11 cellular contexts compared by ENCODE assay signal in the genomic region with DNA sequence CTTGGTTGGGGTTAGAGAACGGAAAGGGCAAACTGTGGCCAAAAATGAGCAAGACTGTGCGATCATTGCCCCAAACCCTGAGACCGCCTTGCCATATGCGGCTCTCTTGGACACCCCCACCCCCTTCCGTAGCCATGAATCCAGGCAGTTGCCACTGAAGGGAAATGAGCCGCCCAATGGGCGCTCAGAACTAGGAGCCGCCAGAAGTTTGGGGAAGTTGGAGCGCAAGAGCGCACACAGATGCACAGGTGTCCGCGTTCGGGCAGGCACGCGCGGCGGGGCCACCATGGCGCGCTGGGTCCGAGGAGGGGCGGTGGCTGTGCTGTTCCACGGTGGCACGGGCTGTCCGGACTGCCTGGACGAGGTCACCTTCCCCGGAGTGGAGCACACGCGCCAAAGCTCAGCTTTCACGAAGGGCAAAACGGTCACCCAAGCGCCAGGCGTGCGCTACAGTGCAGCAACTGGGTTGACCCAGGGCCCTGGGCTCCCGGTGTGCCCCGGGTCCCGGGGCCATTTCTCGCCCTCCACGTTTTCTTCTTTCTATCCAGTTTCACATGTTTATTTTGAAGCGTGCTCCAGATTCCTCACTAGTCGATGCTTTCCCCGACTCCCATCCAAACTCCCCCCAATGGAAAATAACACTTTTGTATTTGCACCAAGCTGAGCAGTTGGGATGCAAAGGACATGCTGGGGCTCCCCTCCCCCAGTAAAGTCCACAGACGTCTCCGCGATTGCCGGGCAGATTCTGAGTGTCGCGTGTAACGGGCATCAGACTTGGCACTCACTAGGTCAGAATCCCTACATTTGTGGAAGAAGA. TPM values are rescaled to one million over a fixed set of nuclear protein-coding genes. Genes with fewer than 3 reads are reported as not detected.
DNase-seq lines count a peak whose midpoint lies in the region; ATAC-seq and TF ChIP-seq lines count a peak whose summit lies in the region.
"Had no signal": no experiment of that assay in that cellular context is flagged by ENCODE, and none has a peak within 500 bp of the region (broad histone marks: within the 10 kb centered on the region; RNA-seq: fewer than 3 reads in every experiment).

No MANE protein-coding gene starts in this region.

- H3K4me3 Mint-ChIP-seq in GM23338, result peak overlapping the region; percentile 75

- TF ChIP-seq CTCF in GM23338 (conservative IDR thresholded peaks at IDR 0.05; ENCODE audit: low read depth in 2 of 2) (no peak), ascending aorta (IDR thresholded peaks at IDR 0.05) (no peak), gastroesophageal sphincter (IDR thresholded peaks at IDR 0.05) (no peak)

- peaks cover 54% of the 10 kb centered on the region for H3K4me1 ChIP-seq in GM23338 (ENCODE audit: insufficient read depth)
- peaks cover 23% of the 10 kb centered on the region in 2 donors for H3K4me1 ChIP-seq in ascending aorta
- peaks cover 8% of the 10 kb centered on the region for H3K4me1 ChIP-seq in iPS-15b (ENCODE audit: control insufficient read depth, insufficient read depth, low read length)
- H3K4me1 ChIP-seq in skeletal muscle satellite cell (ENCODE audit: control insufficient read depth, insufficient read depth, low read length), result peaks cover 21% of the 10 kb centered on the region
- peaks cover 0 to 50% (median 25%) of the 10 kb centered on the region in 3 donors for H3K4me1 ChIP-seq in gastroesophageal sphincter

- H3K79me2 ChIP-seq in GM23338 (replicated peaks; ENCODE audit: insufficient read depth), result no peaks in the 10 kb centered on the region

- H3K27me3 ChIP-seq in GM23338 (ENCODE audit: insufficient read depth) (peaks cover 84% of the 10 kb centered on the region), ascending aorta (peaks cover 9% of the 10 kb centered on the region), iPS-15b (ENCODE audit: control insufficient read depth, insufficient read depth, low read length) (peaks cover 69% of the 10 kb centered on the region), skeletal muscle satellite cell (ENCODE audit: control insufficient read depth, insufficient read depth, low read length) (peaks cover 19% of the 10 kb centered on the region), gastroesophageal sphincter (peaks cover 94% of the 10 kb centered on the region)

- no peaks in the 10 kb centered on the region for H3K9me3 ChIP-seq in ascending aorta
- H3K9me3 ChIP-seq in iPS-15b (ENCODE audit: control insufficient read depth, insufficient read depth, low read length), result no peaks in the 10 kb centered on the region
- no peaks in the 10 kb centered on the region for H3K9me3 ChIP-seq in skeletal muscle satellite cell (replicated peaks; ENCODE audit: low read length)
- no peaks in the 10 kb centered on the region for H3K9me3 ChIP-seq in gastroesophageal sphincter

- H3K36me3 Mint-ChIP-seq in GM23338 (ENCODE audit: low read depth), result no peaks in the 10 kb centered on the region; the same call in 2 of the 3 replicates

- peaks cover 67% of the 10 kb centered on the region for H3K27me3 Mint-ChIP-seq in GM23338 (ENCODE audit: insufficient read depth, low read depth, poor library complexity)

- H3K4me3 ChIP-seq in GM23338 (peak overlapping the region; percentile 71), ascending aorta (peak overlapping the region; percentile 69 to 87), iPS-15b (ENCODE audit: low read depth, low read length) (peak overlapping the region; percentile 39), skeletal muscle satellite cell (ENCODE audit: low read length) (peak overlapping the region; percentile 83), gastroesophageal sphincter (peak overlapping the region in 1 of 2 donors; percentile 60)

- 4% methylated on average over 9 to 14 of the region's 48 CpGs for WGBS in gastroesophageal sphincter (ENCODE audit: low coverage in 1 of 2), 2 donors

- H3K27ac Mint-ChIP-seq in GM23338, result no peak overlapping the region

- intact Hi-C loops in ascending aorta (cut with DNase I), result loop anchor here (5.0 kb wide), 1 partner anchor 53 kb away; no protein-coding TSS in a partner anchor

- TF ChIP-seq POLR2A in gastroesophageal sphincter (IDR thresholded peaks at IDR 0.05), result no peak

- ATAC-seq in GM23338 (peak; percentile 15), GM21360 (IDR thresholded peaks at IDR 0.05; ENCODE audit: unreplicated experiment) (no peak), GM18511 (IDR thresholded peaks at IDR 0.05; ENCODE audit: unreplicated experiment) (no peak), gastroesophageal sphincter (no peak)

- no peaks in the 10 kb centered on the region; the same call in 1 of the 2 replicates for H3K36me3 ChIP-seq in GM23338 (ENCODE audit: insufficient read depth)
- no peaks in the 10 kb centered on the region for H3K36me3 ChIP-seq in ascending aorta
- no peaks in the 10 kb centered on the region for H3K36me3 ChIP-seq in iPS-15b (ENCODE audit: control insufficient read depth, insufficient read depth, low read length)
- no peaks in the 10 kb centered on the region for H3K36me3 ChIP-seq in skeletal muscle satellite cell (ENCODE audit: insufficient read depth, low read length)
- no peaks in the 10 kb centered on the region for H3K36me3 ChIP-seq in gastroesophageal sphincter

- H3K4me1 Mint-ChIP-seq in GM23338, result peaks cover 39% of the 10 kb centered on the region

- peaks cover 13% of the 10 kb centered on the region for H3F3A ChIP-seq in GM23338 (replicated peaks; ENCODE audit: low read depth)

- no peaks in the 10 kb centered on the region; the same call in 2 of the 3 replicates for H3K9me3 Mint-ChIP-seq in GM23338

- H3K4me2 ChIP-seq in GM23338 (peak overlapping the region; percentile 94), skeletal muscle satellite cell (ENCODE audit: low read length) (peak overlapping the region; percentile 96)

- no peak for TF ChIP-seq EP300 in gastroesophageal sphincter (IDR thresholded peaks at IDR 0.05)

- DNase-seq in GM23338 (ENCODE audit: low spot score) (peak; percentile 67), ascending aorta (ENCODE audit: low spot score in 2 of 2) (no peak), KG1 (lab: John Stamatoyannopoulos, UW) (no peak)
- DNase-seq: activated CD4-positive, alpha-beta T cell treated with anti-CD3 and anti-CD28 coated beads for 48 hours; NCI-H1417 treated with DMSO at 0.1 percent for 48 hours; stimulated activated naive CD4-positive, alpha-beta T cell treated with Interleukin-2 at 50 U/mL for 16 hours had no signal

- H3K27ac ChIP-seq in GM23338 (ENCODE audit: low read depth) (no peak overlapping the region), ascending aorta (no peak overlapping the region), gastroesophageal sphincter (peak overlapping the region in 2 of 4 donors; percentile 20 to 78)

- H4K20me1 ChIP-seq in GM23338 (replicated peaks; ENCODE audit: insufficient read depth), result 0 out of 2 replicates have a peak, but pooled peaks cover 4% of the 10 kb centered on the region

- peak overlapping the region; percentile 96 for H2AFZ ChIP-seq in GM23338

- H3K9me2 ChIP-seq in GM23338 (ENCODE audit: insufficient read depth), result no peaks in the 10 kb centered on the region

- no peak overlapping the region for H3K9ac ChIP-seq in iPS-15b (ENCODE audit: low read depth, low read length)
- H3K9ac ChIP-seq in skeletal muscle satellite cell (ENCODE audit: low read depth, low read length), result peak overlapping the region; percentile 79

TF ChIP-seq in GM23338, 12 proteins besides CTCF, POLR2A, EP300 and RAD21 (continues in another document):
- TF ChIP-seq EZH2 (IDR thresholded peaks at IDR 0.05; ENCODE audit: low read depth, unreplicated experiment), result peak; percentile 81
- TF ChIP-seq EZH2phosphoT487 (IDR thresholded peaks at IDR 0.05; ENCODE audit: unreplicated experiment), result peak; percentile 29
- no peak for TF ChIP-seq ZNF331 (CRISPR knock-in tag; IDR thresholded peaks at IDR 0.05; ENCODE audit: low read depth)

RNA-seq across cellular contexts. Expression of a gene that starts 0.9 kb away (rescaled TPM):
- 2.0 and 3.9 TPM in 2 replicates for total RNA-seq in GM23338 (2014; rRNA removed; shearing (Covaris generic))
- polyA plus RNA-seq in GM23338 (2016; fragmentation: Nextera tagmentation; extraction: Ambion mirVana), result 0.47 and 0.50 TPM in 2 replicates
- 2.0 TPM for total RNA-seq in ascending aorta
- total RNA-seq in skeletal muscle satellite cell (2012; rRNA removed), result 0.76 and 1.3 TPM in 2 replicates
- 10 to 100 TPM in 1 of 4 donors, 1 to 10 TPM in 3; 2.5 to 12.1 (median 4.0) TPM for total RNA-seq in gastroesophageal sphincter
